17 cellular contexts compared by ENCODE assay signal in the genomic region with DNA sequence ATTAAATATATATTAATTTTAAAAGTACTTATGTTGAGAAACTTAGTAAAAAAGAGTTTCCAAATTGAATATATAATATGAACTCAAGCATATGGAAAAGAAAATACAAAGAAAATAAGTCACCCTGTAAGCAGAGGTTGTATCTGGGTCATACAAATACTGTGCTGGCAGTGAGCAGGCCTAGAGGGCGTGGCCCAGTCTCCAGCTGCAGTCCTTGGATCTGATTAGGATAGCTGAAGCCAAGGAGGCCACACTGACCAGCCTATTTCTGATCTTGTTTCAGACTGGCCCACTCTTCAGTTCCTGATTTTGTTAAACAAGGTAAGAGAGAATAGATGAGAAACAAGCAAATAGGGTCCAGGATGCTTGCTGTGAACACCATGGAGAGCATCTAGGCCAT.
A peak's percentile ranks its signal among the peaks of the same experiment; 100 is the strongest.
DNase-seq lines count a peak whose midpoint lies in the region; ATAC-seq and TF ChIP-seq lines count a peak whose summit lies in the region.
"Had no signal": no experiment of that assay in that cellular context is flagged by ENCODE, and none has a peak within 500 bp of the region (broad histone marks: within the 10 kb centered on the region; RNA-seq: fewer than 3 reads in every experiment).

No MANE protein-coding gene starts in this region.

- H3K36me3 ChIP-seq in breast epithelium = no peaks in the 10 kb centered on the region
- H3K36me3 ChIP-seq in PC-3 (ENCODE audit: low read depth, low read length) = no peaks in the 10 kb centered on the region
- no peaks in the 10 kb centered on the region for H3K36me3 ChIP-seq in hepatocyte (replicated peaks; ENCODE audit: insufficient read depth, low read depth)
- H3K36me3 ChIP-seq in stomach = no peaks in the 10 kb centered on the region

- no peak for TF ChIP-seq CTCF in MCF 10A (IDR thresholded peaks at IDR 0.05; ENCODE audit: unreplicated experiment)
- no peak for TF ChIP-seq CTCF in breast epithelium (IDR thresholded peaks at IDR 0.05)
- TF ChIP-seq CTCF in PC-3 (conservative IDR thresholded peaks at IDR 0.05; ENCODE audit: low read depth, low read length) = no peak
- TF ChIP-seq CTCF in hepatocyte (IDR thresholded peaks at IDR 0.05; ENCODE audit: poor library complexity) = no peak
- no peak for TF ChIP-seq CTCF in stomach (IDR thresholded peaks at IDR 0.05)

- H3K9me3 ChIP-seq in breast epithelium (peaks cover 15 to 27% of the 10 kb centered on the region in 2 donors), PC-3 (ENCODE audit: low read length) (no peaks in the 10 kb centered on the region), hepatocyte (ENCODE audit: low read depth) (no peaks in the 10 kb centered on the region), stomach (peaks cover 0 to 31% (median 19%) of the 10 kb centered on the region in 4 donors)

- BruUV-seq in MCF 10A (replicated peaks; lab: Mats Ljungman, UMichigan) (no TSS peak), PC-3 (replicated peaks; lab: Mats Ljungman, UMichigan) (no TSS peak)

- WGBS in hepatocyte (ENCODE audit: low lambda C conversion rate, missing lambda C conversion rate) = 84% methylated on average over 1 of the region's 1 CpG
- 9 to 32% (median 17%) methylated on average over 1 of the region's 1 CpG for WGBS in stomach, 5 donors

- 0 out of 2 replicates have a peak, but pooled peaks have one; percentile 38 for ATAC-seq in PC-3
- ATAC-seq: HepG2, Panc1 had no signal

- H3K9me3 Mint-ChIP-seq in MCF 10A (ENCODE audit: unreplicated experiment) = peaks cover 8% of the 10 kb centered on the region

- H3K9me2 ChIP-seq in PC-3 (replicated peaks; ENCODE audit: low read length) = no peaks in the 10 kb centered on the region
- H3K9me2 ChIP-seq in hepatocyte (replicated peaks; ENCODE audit: insufficient read depth) = no peaks in the 10 kb centered on the region

- no peaks in the 10 kb centered on the region for H3K27me3 Mint-ChIP-seq in MCF 10A (ENCODE audit: insufficient read depth, unreplicated experiment)
- H3K27me3 Mint-ChIP-seq: CD4-positive, alpha-beta T cell had no signal

- intact Hi-C loops in MCF 10A (cut with micrococcal nuclease) = no loop called here
- intact Hi-C loops in breast epithelium (cut with DNase I; ENCODE audit: low total_unique reads) = no loop called here
- intact Hi-C loops in PC-3 (cut with micrococcal nuclease) = no loop called here
- intact Hi-C loops in stomach (cut with DNase I; ENCODE audit: low total_unique reads) = no loop called here

- H3K27ac ChIP-seq in breast epithelium (no peak overlapping the region), PC-3 (ENCODE audit: low read length) (no peak overlapping the region), hepatocyte (no peak overlapping the region), stomach (peak overlapping the region in 3 of 5 donors; percentile 46 to 72 (median 53))

- H2AFZ ChIP-seq in PC-3 (ENCODE audit: low read length) (no peak overlapping the region), hepatocyte (no peak overlapping the region)

- no peak overlapping the region for H3K27ac Mint-ChIP-seq in MCF 10A (ENCODE audit: low read depth, unreplicated experiment)
- H3K27ac Mint-ChIP-seq: CD4-positive, alpha-beta T cell; H9 had no signal

- no peak overlapping the region for H3K4me3 ChIP-seq in breast epithelium
- H3K4me3 ChIP-seq in PC-3 (ENCODE audit: low read length) = no peak overlapping the region
- no peak overlapping the region for H3K4me3 ChIP-seq in hepatocyte
- no peak overlapping the region for H3K4me3 ChIP-seq in stomach

- no peak overlapping the region for H3K4me3 Mint-ChIP-seq in MCF 10A (ENCODE audit: unreplicated experiment)
- H3K4me3 Mint-ChIP-seq: CD4-positive, alpha-beta T cell; H9 had no signal

- no peak overlapping the region for H3K4me2 ChIP-seq in PC-3 (ENCODE audit: low read length)
- H3K4me2 ChIP-seq in hepatocyte = no peak overlapping the region

- no peak for TF ChIP-seq EP300 in stomach (IDR thresholded peaks at IDR 0.05)

- H4K20me1 ChIP-seq in PC-3 (ENCODE audit: low read length) = no peaks in the 10 kb centered on the region
- no peaks in the 10 kb centered on the region for H4K20me1 ChIP-seq in hepatocyte (ENCODE audit: insufficient read depth, poor library complexity, severe bottlenecking)

- CTCF ChIA-PET in MCF 10A (lab: Yijun Ruan, JAX) (interaction anchor here (0.6 kb wide), 1 partner anchor 409 kb away, joined by 3 read pairs; no protein-coding TSS in a partner anchor), PC-3 (lab: Charles Lee) (no interaction called here)

- H3F3A ChIP-seq in PC-3 (ENCODE audit: low read length, unreplicated experiment) = no peaks in the 10 kb centered on the region

- peaks cover 10% of the 10 kb centered on the region for H3K4me1 Mint-ChIP-seq in MCF 10A (ENCODE audit: insufficient read depth, unreplicated experiment)

- H3K9ac ChIP-seq in PC-3 (ENCODE audit: low read length) = no peak overlapping the region

- peaks cover 5% of the 10 kb centered on the region for H3K36me3 Mint-ChIP-seq in MCF 10A (ENCODE audit: insufficient read depth, unreplicated experiment)

- H3K79me2 ChIP-seq in PC-3 (ENCODE audit: low read length) (no peaks in the 10 kb centered on the region), hepatocyte (no peaks in the 10 kb centered on the region)

- DNase-seq in MCF 10A (ENCODE audit: unreplicated experiment) (peak; percentile 34), breast epithelium (ENCODE audit: low spot score in 2 of 2) (no peak), PC-3 (no peak), hepatocyte (ENCODE audit: low spot score) (peak; percentile 25), stomach (peak; percentile 74), cerebellar nuclear complex (lab: John Stamatoyannopoulos, UW) (no peak)
- DNase-seq in activated CD4-positive, alpha-beta T cell treated with anti-CD3 and anti-CD28 coated beads for 1 hour = no peak
- DNase-seq: Caco-2; CD4-positive, alpha-beta T cell; H9; KBM-7; MV-4-11; NCI-H1694 treated with DMSO at 0.1 percent for 48 hours; NCI-H510A; NCI-H774 had no signal

- TF ChIP-seq POLR2A in breast epithelium (IDR thresholded peaks at IDR 0.05) (no peak), stomach (IDR thresholded peaks at IDR 0.05) (no peak)

- H3K27me3 ChIP-seq in breast epithelium (no peaks in the 10 kb centered on the region), PC-3 (ENCODE audit: low read length) (no peaks in the 10 kb centered on the region), hepatocyte (no peaks in the 10 kb centered on the region), stomach (no peaks in the 10 kb centered on the region)

- H3K4me1 ChIP-seq in breast epithelium = no peaks in the 10 kb centered on the region
- H3K4me1 ChIP-seq in PC-3 (ENCODE audit: insufficient read depth, low read length) = no peaks in the 10 kb centered on the region
- no peaks in the 10 kb centered on the region for H3K4me1 ChIP-seq in hepatocyte (ENCODE audit: insufficient read depth)
- no peaks in the 10 kb centered on the region for H3K4me1 ChIP-seq in stomach

- POLR2A ChIA-PET in MCF 10A (lab: Yijun Ruan, JAX) = interaction anchor here (3.3 kb wide), 1 partner anchor 23 kb away, joined by 10 read pairs; no protein-coding TSS in a partner anchor
- POLR2A ChIA-PET in PC-3 (lab: Charles Lee; ENCODE audit: unreplicated experiment) = no interaction called here

Comparison
In these comparisons a context has a peak if more than half of its experiments do, and no peak if none do; other contexts are left out.
1. DNase-seq: peak in MCF 10A (single experiment), hepatocyte (single experiment) and stomach (single experiment); none in breast epithelium (0 of 2), PC-3 (single experiment), cerebellar nuclear complex (0 of 2) and activated CD4-positive, alpha-beta T cell treated with anti-CD3 and anti-CD28 coated beads for 1 hour (single experiment).
2. H3K27ac ChIP-seq: peak in stomach (3 of 5); none in breast epithelium (0 of 2), PC-3 (single experiment) and hepatocyte (single experiment).